ENCODE assay signal across 1 cellular context in genomic region chr7:127251048-127251451, GRCh38.
TF ChIP-seq lines count a peak whose summit lies in the region.

No MANE protein-coding gene starts in this region.

TF ChIP-seq in WTC11, 78 proteins besides CTCF, POLR2A, EP300 and RAD21 (continued from another document):
- TF ChIP-seq IRF1 (CRISPR knock-in tag; IDR thresholded peaks at IDR 0.05) (no peak), AFF4 (CRISPR knock-in tag; IDR thresholded peaks at IDR 0.05; ENCODE audit: borderline replicate concordance) (no peak), ZNF423 (CRISPR knock-in tag; IDR thresholded peaks at IDR 0.05) (no peak), MXD4 (CRISPR knock-in tag; IDR thresholded peaks at IDR 0.05; ENCODE audit: borderline replicate concordance) (no peak), NR3C1 (CRISPR knock-in tag; conservative IDR thresholded peaks at IDR 0.05; ENCODE audit: low read depth) (no peak), ETV6 (CRISPR knock-in tag; IDR thresholded peaks at IDR 0.05) (no peak), ZNF532 (CRISPR knock-in tag; IDR thresholded peaks at IDR 0.05; ENCODE audit: borderline replicate concordance) (no peak), USF1 (CRISPR knock-in tag; IDR thresholded peaks at IDR 0.05) (no peak)
